1 cellular context compared by ENCODE assay signal in the genomic region with DNA sequence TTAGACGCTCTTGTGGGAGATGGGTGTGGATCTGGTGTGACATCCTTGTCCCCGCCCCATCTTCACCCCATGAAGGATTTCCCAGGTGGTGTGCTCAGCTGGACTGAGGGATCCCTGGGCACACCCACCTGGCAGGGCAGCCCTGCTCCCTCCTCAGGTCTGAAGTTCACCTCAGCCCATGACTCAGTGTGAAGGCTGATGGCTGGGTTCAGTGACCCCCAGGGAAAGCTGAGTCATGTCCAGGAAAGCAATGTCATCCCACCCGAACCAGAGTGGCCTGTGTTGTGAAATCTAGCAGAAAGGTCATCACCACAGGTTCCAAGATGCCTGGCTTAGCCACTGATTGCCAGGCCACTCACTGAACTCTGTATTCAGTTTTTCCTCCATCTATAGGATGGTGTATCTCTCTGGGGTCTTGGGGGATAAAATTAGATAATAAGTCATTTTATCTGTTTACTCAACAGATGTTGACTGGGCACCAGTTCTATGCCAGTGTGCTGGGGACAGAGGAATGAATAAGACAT.
TF ChIP-seq lines count a peak whose summit lies in the region.

No MANE protein-coding gene starts in this region.

TF ChIP-seq in HepG2, 621 proteins besides CTCF, POLR2A, EP300 and RAD21 (continued from another document and continues in another):
- peak; percentile 81; the same call in 1 of the 2 replicates for TF ChIP-seq ZBTB26 (CRISPR knock-in tag; IDR thresholded peaks at IDR 0.05; ENCODE audit: borderline replicate concordance)
- TF ChIP-seq, protein P1, sequence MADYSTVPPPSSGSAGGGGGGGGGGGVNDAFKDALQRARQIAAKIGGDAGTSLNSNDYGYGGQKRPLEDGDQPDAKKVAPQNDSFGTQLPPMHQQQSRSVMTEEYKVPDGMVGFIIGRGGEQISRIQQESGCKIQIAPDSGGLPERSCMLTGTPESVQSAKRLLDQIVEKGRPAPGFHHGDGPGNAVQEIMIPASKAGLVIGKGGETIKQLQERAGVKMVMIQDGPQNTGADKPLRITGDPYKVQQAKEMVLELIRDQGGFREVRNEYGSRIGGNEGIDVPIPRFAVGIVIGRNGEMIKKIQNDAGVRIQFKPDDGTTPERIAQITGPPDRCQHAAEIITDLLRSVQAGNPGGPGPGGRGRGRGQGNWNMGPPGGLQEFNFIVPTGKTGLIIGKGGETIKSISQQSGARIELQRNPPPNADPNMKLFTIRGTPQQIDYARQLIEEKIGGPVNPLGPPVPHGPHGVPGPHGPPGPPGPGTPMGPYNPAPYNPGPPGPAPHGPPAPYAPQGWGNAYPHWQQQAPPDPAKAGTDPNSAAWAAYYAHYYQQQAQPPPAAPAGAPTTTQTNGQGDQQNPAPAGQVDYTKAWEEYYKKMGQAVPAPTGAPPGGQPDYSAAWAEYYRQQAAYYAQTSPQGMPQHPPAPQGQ (CRISPR knock-in tag; IDR thresholded peaks at IDR 0.05; ENCODE audit: borderline replicate concordance) = no peak
- no peak for TF ChIP-seq SNRNP70 (IDR thresholded peaks at IDR 0.05; ENCODE audit: low read depth, low read length)
- TF ChIP-seq ZNF335 (CRISPR knock-in tag; IDR thresholded peaks at IDR 0.05) = no peak
- TF ChIP-seq, protein P2, sequence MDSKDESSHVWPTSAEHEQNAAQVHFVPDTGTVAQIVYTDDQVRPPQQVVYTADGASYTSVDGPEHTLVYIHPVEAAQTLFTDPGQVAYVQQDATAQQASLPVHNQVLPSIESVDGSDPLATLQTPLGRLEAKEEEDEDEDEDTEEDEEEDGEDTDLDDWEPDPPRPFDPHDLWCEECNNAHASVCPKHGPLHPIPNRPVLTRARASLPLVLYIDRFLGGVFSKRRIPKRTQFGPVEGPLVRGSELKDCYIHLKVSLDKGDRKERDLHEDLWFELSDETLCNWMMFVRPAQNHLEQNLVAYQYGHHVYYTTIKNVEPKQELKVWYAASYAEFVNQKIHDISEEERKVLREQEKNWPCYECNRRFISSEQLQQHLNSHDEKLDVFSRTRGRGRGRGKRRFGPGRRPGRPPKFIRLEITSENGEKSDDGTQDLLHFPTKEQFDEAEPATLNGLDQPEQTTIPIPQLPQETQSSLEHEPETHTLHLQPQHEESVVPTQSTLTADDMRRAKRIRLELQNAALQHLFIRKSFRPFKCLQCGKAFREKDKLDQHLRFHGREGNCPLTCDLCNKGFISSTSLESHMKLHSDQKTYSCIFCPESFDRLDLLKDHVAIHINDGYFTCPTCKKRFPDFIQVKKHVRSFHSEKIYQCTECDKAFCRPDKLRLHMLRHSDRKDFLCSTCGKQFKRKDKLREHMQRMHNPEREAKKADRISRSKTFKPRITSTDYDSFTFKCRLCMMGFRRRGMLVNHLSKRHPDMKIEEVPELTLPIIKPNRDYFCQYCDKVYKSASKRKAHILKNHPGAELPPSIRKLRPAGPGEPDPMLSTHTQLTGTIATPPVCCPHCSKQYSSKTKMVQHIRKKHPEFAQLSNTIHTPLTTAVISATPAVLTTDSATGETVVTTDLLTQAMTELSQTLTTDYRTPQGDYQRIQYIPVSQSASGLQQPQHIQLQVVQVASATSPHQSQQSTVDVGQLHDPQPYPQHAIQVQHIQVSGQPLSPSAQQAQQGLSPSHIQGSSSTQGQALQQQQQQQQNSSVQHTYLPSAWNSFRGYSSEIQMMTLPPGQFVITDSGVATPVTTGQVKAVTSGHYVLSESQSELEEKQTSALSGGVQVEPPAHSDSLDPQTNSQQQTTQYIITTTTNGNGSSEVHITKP (CRISPR knock-in tag; IDR thresholded peaks at IDR 0.05; ENCODE audit: low read depth) = 0 out of 2 replicates have a peak, but pooled peaks have one; percentile 62
- peak; percentile 98 for TF ChIP-seq SKI (IDR thresholded peaks at IDR 0.05; ENCODE audit: partially characterized antibody)
- peak; percentile 66 for TF ChIP-seq TCF7 (IDR thresholded peaks at IDR 0.05; ENCODE audit: low read depth)
- TF ChIP-seq ZNF619 (CRISPR knock-in tag; IDR thresholded peaks at IDR 0.05) = no peak; the same call in 1 of the 2 replicates
- TF ChIP-seq, protein P3, sequence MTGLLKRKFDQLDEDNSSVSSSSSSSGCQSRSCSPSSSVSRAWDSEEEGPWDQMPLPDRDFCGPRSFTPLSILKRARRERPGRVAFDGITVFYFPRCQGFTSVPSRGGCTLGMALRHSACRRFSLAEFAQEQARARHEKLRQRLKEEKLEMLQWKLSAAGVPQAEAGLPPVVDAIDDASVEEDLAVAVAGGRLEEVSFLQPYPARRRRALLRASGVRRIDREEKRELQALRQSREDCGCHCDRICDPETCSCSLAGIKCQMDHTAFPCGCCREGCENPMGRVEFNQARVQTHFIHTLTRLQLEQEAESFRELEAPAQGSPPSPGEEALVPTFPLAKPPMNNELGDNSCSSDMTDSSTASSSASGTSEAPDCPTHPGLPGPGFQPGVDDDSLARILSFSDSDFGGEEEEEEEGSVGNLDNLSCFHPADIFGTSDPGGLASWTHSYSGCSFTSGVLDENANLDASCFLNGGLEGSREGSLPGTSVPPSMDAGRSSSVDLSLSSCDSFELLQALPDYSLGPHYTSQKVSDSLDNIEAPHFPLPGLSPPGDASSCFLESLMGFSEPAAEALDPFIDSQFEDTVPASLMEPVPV (CRISPR knock-in tag; IDR thresholded peaks at IDR 0.05) = no peak
- peak; percentile 79 for TF ChIP-seq ZNF574 (CRISPR knock-in tag; IDR thresholded peaks at IDR 0.05)
- TF ChIP-seq, protein P4, sequence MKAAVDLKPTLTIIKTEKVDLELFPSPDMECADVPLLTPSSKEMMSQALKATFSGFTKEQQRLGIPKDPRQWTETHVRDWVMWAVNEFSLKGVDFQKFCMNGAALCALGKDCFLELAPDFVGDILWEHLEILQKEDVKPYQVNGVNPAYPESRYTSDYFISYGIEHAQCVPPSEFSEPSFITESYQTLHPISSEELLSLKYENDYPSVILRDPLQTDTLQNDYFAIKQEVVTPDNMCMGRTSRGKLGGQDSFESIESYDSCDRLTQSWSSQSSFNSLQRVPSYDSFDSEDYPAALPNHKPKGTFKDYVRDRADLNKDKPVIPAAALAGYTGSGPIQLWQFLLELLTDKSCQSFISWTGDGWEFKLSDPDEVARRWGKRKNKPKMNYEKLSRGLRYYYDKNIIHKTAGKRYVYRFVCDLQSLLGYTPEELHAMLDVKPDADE (CRISPR knock-in tag; IDR thresholded peaks at IDR 0.05) = no peak
- no peak for TF ChIP-seq CHCHD3 (CRISPR knock-in tag; IDR thresholded peaks at IDR 0.05)
- TF ChIP-seq HMGA1 (CRISPR knock-in tag; conservative IDR thresholded peaks at IDR 0.05) = no peak
- peak; percentile 92 for TF ChIP-seq POGZ (CRISPR knock-in tag; IDR thresholded peaks at IDR 0.05)
- TF ChIP-seq SRSF1 (optimal IDR thresholded peaks at IDR 0.05; ENCODE audit: low read depth, low read length) = no peak
- peak; percentile 75; the same call in 1 of the 2 replicates for TF ChIP-seq MIER2 (CRISPR knock-in tag; IDR thresholded peaks at IDR 0.05)
- peak; percentile 49 for TF ChIP-seq ZFX (CRISPR knock-in tag; IDR thresholded peaks at IDR 0.05; ENCODE audit: low read depth)
- TF ChIP-seq ARID5B (CRISPR knock-in tag; IDR thresholded peaks at IDR 0.05) = peak; percentile 99
- TF ChIP-seq SP140L (CRISPR knock-in tag; IDR thresholded peaks at IDR 0.05; ENCODE audit: borderline replicate concordance) = no peak
- TF ChIP-seq TRIM22 (IDR thresholded peaks at IDR 0.05) = no peak
- peak; percentile 79 for TF ChIP-seq ZNF317 (CRISPR knock-in tag; IDR thresholded peaks at IDR 0.05)
- TF ChIP-seq, protein P5, sequence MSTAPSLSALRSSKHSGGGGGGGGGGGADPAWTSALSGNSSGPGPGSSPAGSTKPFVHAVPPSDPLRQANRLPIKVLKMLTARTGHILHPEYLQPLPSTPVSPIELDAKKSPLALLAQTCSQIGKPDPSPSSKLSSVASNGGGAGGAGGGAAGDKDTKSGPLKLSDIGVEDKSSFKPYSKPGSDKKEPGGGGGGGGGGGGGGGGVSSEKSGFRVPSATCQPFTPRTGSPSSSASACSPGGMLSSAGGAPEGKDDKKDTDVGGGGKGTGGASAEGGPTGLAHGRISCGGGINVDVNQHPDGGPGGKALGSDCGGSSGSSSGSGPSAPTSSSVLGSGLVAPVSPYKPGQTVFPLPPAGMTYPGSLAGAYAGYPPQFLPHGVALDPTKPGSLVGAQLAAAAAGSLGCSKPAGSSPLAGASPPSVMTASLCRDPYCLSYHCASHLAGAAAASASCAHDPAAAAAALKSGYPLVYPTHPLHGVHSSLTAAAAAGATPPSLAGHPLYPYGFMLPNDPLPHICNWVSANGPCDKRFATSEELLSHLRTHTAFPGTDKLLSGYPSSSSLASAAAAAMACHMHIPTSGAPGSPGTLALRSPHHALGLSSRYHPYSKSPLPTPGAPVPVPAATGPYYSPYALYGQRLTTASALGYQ (CRISPR knock-in tag; IDR thresholded peaks at IDR 0.05) = peak; percentile 78; the same call in 1 of the 2 replicates
- peak; percentile 68 for TF ChIP-seq KDM2A (CRISPR knock-in tag; IDR thresholded peaks at IDR 0.05; ENCODE audit: borderline replicate concordance, low read depth)
- no peak for TF ChIP-seq ZNF775 (CRISPR knock-in tag; IDR thresholded peaks at IDR 0.05; ENCODE audit: borderline replicate concordance)
- no peak for TF ChIP-seq U2AF2 (IDR thresholded peaks at IDR 0.05; ENCODE audit: low read depth, low read length)
- TF ChIP-seq, protein P6, sequence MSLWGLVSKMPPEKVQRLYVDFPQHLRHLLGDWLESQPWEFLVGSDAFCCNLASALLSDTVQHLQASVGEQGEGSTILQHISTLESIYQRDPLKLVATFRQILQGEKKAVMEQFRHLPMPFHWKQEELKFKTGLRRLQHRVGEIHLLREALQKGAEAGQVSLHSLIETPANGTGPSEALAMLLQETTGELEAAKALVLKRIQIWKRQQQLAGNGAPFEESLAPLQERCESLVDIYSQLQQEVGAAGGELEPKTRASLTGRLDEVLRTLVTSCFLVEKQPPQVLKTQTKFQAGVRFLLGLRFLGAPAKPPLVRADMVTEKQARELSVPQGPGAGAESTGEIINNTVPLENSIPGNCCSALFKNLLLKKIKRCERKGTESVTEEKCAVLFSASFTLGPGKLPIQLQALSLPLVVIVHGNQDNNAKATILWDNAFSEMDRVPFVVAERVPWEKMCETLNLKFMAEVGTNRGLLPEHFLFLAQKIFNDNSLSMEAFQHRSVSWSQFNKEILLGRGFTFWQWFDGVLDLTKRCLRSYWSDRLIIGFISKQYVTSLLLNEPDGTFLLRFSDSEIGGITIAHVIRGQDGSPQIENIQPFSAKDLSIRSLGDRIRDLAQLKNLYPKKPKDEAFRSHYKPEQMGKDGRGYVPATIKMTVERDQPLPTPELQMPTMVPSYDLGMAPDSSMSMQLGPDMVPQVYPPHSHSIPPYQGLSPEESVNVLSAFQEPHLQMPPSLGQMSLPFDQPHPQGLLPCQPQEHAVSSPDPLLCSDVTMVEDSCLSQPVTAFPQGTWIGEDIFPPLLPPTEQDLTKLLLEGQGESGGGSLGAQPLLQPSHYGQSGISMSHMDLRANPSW (CRISPR knock-in tag; IDR thresholded peaks at IDR 0.05; ENCODE audit: borderline replicate concordance) = no peak
